Comparison of ENCODE assay signal across 8 cellular contexts in the genomic region with DNA sequence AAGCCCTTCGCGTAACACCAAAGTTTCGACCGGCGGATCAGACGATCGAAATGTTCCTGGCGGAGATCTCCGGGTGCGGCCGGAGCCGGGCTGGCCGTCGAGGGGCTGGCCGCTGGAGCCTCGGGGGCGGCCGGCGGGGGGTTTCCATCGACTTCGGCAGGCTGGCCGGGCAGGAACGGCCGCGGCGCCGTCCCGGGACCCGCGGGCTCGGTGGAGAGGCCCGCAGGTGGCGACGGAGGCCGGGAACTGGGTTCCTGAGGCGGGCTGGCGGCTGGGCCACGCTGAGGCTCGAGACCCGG. TPM values are rescaled to one million over a fixed set of nuclear protein-coding genes. Genes with fewer than 3 reads are reported as not detected.
DNase-seq lines count a peak whose midpoint lies in the region; ATAC-seq and TF ChIP-seq lines count a peak whose summit lies in the region.

No MANE protein-coding gene starts in this region.

- ATAC-seq in activated T-cell treated with anti-CD3 and anti-CD28 coated beads, Interleukin-2, amount 50 U/mL, for 72 hours (replicated peaks in 1 of 2), result no peak
- no peak for ATAC-seq in GM18907 (IDR thresholded peaks at IDR 0.05; ENCODE audit: unreplicated experiment)

- peaks cover 0 to 33% (median 26%) of the 10 kb centered on the region in 4 donors for H3K4me1 ChIP-seq in tibial artery

- no peak for DNase-seq in activated T-cell treated with anti-CD3 and anti-CD28 coated beads, Interleukin-2, amount 50 U/mL, for 72 hours
- no peak for DNase-seq in activated T-cell treated with anti-CD3 and anti-CD28 coated beads, Interleukin-2, amount 50 U/mL, for 1 hour
- no peak for DNase-seq in activated CD4-positive, alpha-beta memory T cell treated with anti-CD3 and anti-CD28 coated beads, Interleukin-2, amount 10 ng/mL, durations not matched to agents 7 days and 5 days
- peak; percentile 12 for DNase-seq in kidney tubule cell (ENCODE audit: low spot score)
- no peak for DNase-seq in tibial artery
- no peak for DNase-seq in HCEC 1CT
- DNase-seq in stimulated activated CD4-positive, alpha-beta T cell treated with anti-CD3 and anti-CD28 coated beads, Interleukin-2, amount 100 ng/mL, for 24 hours, result no peak

- CTCF ChIA-PET in activated CD4-positive, alpha-beta memory T cell treated with anti-CD3 and anti-CD28 coated beads, Interleukin-2, amount 10 ng/mL, durations not matched to agents 7 days and 5 days (lab: Charles Lee), result interaction anchor here (5.5 to 11.6 kb wide), 2 partner anchors 62 to 114 kb away, joined by 86 to 217 read pairs; no protein-coding TSS in a partner anchor

- peaks cover 7 to 79% of the 10 kb centered on the region in 2 donors for H3K27me3 ChIP-seq in tibial artery

- peak overlapping the region in 1 of 2 donors; percentile 41 for H3K27ac ChIP-seq in tibial artery

- no peak for TF ChIP-seq CTCF in tibial artery (IDR thresholded peaks at IDR 0.05)

- no peaks in the 10 kb centered on the region for H3K9me3 ChIP-seq in tibial artery

- no peaks in the 10 kb centered on the region for H3K36me3 ChIP-seq in tibial artery

- POLR2A ChIA-PET in activated CD4-positive, alpha-beta memory T cell treated with anti-CD3 and anti-CD28 coated beads, Interleukin-2, amount 10 ng/mL, durations not matched to agents 7 days and 5 days (lab: Charles Lee), result interaction anchor here (1.1 to 5.5 kb wide), 4 partner anchors 29 to 115 kb away, joined by 3 to 52 read pairs (median 7); partner anchors contain the start of gene CISD3

- H3K36me3 Mint-ChIP-seq in activated T-cell treated with anti-CD3 and anti-CD28 coated beads, Interleukin-2, amount 50 U/mL, for 72 hours (ENCODE audit: insufficient read depth in 2 of 2), result no peaks in the 10 kb centered on the region
- no peaks in the 10 kb centered on the region for H3K36me3 Mint-ChIP-seq in activated CD4-positive, alpha-beta memory T cell treated with anti-CD3 and anti-CD28 coated beads, Interleukin-2, amount 10 ng/mL, durations not matched to agents 7 days and 5 days (ENCODE audit: low read depth)

- peak overlapping the region; percentile 51 to 62 for H3K4me3 ChIP-seq in tibial artery

- no peak overlapping the region for H3K27ac Mint-ChIP-seq in activated T-cell treated with anti-CD3 and anti-CD28 coated beads, Interleukin-2, amount 50 U/mL, for 72 hours
- no peak overlapping the region for H3K27ac Mint-ChIP-seq in activated CD4-positive, alpha-beta memory T cell treated with anti-CD3 and anti-CD28 coated beads, Interleukin-2, amount 10 ng/mL, durations not matched to agents 7 days and 5 days

- H3K4me3 Mint-ChIP-seq in activated T-cell treated with anti-CD3 and anti-CD28 coated beads, Interleukin-2, amount 50 U/mL, for 72 hours, result peak overlapping the region; percentile 70 to 72
- H3K4me3 Mint-ChIP-seq in activated CD4-positive, alpha-beta memory T cell treated with anti-CD3 and anti-CD28 coated beads, Interleukin-2, amount 10 ng/mL, durations not matched to agents 7 days and 5 days, result peak overlapping the region; percentile 46

- intact Hi-C loops in tibial artery (cut with DNase I; ENCODE audit: low total_unique reads), result no loop called here

- H3K9me3 Mint-ChIP-seq in activated T-cell treated with anti-CD3 and anti-CD28 coated beads, Interleukin-2, amount 50 U/mL, for 72 hours, result no peaks in the 10 kb centered on the region
- H3K9me3 Mint-ChIP-seq in activated CD4-positive, alpha-beta memory T cell treated with anti-CD3 and anti-CD28 coated beads, Interleukin-2, amount 10 ng/mL, durations not matched to agents 7 days and 5 days, result no peaks in the 10 kb centered on the region

- H3K4me1 Mint-ChIP-seq in activated T-cell treated with anti-CD3 and anti-CD28 coated beads, Interleukin-2, amount 50 U/mL, for 72 hours (ENCODE audit: low read depth), result peaks cover 58% of the 10 kb centered on the region
- peaks cover 44% of the 10 kb centered on the region for H3K4me1 Mint-ChIP-seq in activated CD4-positive, alpha-beta memory T cell treated with anti-CD3 and anti-CD28 coated beads, Interleukin-2, amount 10 ng/mL, durations not matched to agents 7 days and 5 days

- peaks cover 20% of the 10 kb centered on the region for H3K27me3 Mint-ChIP-seq in activated T-cell treated with anti-CD3 and anti-CD28 coated beads, Interleukin-2, amount 50 U/mL, for 72 hours (ENCODE audit: low read depth)
- peaks cover 40% of the 10 kb centered on the region for H3K27me3 Mint-ChIP-seq in activated CD4-positive, alpha-beta memory T cell treated with anti-CD3 and anti-CD28 coated beads, Interleukin-2, amount 10 ng/mL, durations not matched to agents 7 days and 5 days

RNA-seq across cellular contexts. Expression of gene EPOP, which starts 1.1 kb away (rescaled TPM):
- total RNA-seq in activated T-cell treated with anti-CD3 and anti-CD28 coated beads, Interleukin-2, amount 50 U/mL, for 72 hours, result 10 to 100 TPM; 30.3 to 37.4 TPM
- total RNA-seq in activated CD4-positive, alpha-beta memory T cell treated with anti-CD3 and anti-CD28 coated beads, Interleukin-2, amount 10 ng/mL, durations not matched to agents 7 days and 5 days, result 10 to 100 TPM; 10.2 to 10.3 TPM

RNA-seq across cellular contexts. Expression of gene MLLT6, which starts 31.4 kb away (rescaled TPM):
- total RNA-seq in activated T-cell treated with anti-CD3 and anti-CD28 coated beads, Interleukin-2, amount 50 U/mL, for 72 hours, result 100 to 1,000 TPM; 251 to 263 TPM
- total RNA-seq in activated CD4-positive, alpha-beta memory T cell treated with anti-CD3 and anti-CD28 coated beads, Interleukin-2, amount 10 ng/mL, durations not matched to agents 7 days and 5 days, result 100 to 1,000 TPM; 262 to 265 TPM

RNA-seq across cellular contexts. Expression of gene CISD3, which starts 56.5 kb away (rescaled TPM):
- total RNA-seq in activated T-cell treated with anti-CD3 and anti-CD28 coated beads, Interleukin-2, amount 50 U/mL, for 72 hours, result 10 to 100 TPM; 25.5 to 27.8 TPM
- 10 to 100 TPM; 42.8 to 48.6 TPM for total RNA-seq in activated CD4-positive, alpha-beta memory T cell treated with anti-CD3 and anti-CD28 coated beads, Interleukin-2, amount 10 ng/mL, durations not matched to agents 7 days and 5 days
